1 cellular context compared by ENCODE assay signal in genomic region chr7:103983201-103983977, GRCh38.
TF ChIP-seq lines count a peak whose summit lies in the region.

No MANE protein-coding gene starts in this region.

TF ChIP-seq in K562, 482 proteins besides CTCF, POLR2A, EP300 and RAD21 (continued from another document):
- no peak for TF ChIP-seq NUFIP1 (IDR thresholded peaks at IDR 0.05; ENCODE audit: partially characterized antibody)
- TF ChIP-seq TRIM24 (IDR thresholded peaks at IDR 0.05), result no peak
- TF ChIP-seq ZBTB49 (CRISPR knock-in tag; IDR thresholded peaks at IDR 0.05; ENCODE audit: borderline replicate concordance), result no peak
- no peak for TF ChIP-seq NFATC3 (IDR thresholded peaks at IDR 0.05)
- TF ChIP-seq CHD2 (IDR thresholded peaks at IDR 0.05; ENCODE audit: low read depth, low read length), result no peak
- no peak for TF ChIP-seq ZNF184 (CRISPR knock-in tag; IDR thresholded peaks at IDR 0.05)
